In the genomic region with DNA sequence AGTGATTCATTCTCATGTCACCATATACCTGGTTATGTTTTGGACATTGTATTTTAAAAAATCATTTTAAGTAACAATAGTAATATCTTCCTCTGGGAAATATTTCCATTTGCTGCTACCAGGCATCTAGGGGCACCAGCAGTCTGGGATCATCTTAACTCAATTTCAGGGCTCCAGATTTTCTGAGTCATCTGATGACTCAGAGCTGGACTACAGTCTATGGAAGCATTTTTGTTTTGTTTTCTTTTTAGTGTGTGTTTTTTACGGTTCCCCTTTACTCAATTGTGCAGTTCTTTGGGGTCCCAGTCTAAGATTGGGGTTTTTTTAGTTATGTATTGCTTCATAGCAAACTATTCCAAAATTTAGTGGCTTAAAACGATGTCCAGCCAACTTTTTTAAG, we compare ENCODE assay signal across 14 cellular contexts. TPM values are rescaled to one million over a fixed set of nuclear protein-coding genes. Genes with fewer than 3 reads are reported as not detected.
DNase-seq lines count a peak whose midpoint lies in the region; ATAC-seq and TF ChIP-seq lines count a peak whose summit lies in the region.
"Had no signal": no experiment of that assay in that cellular context is flagged by ENCODE, and none has a peak within 500 bp of the region (broad histone marks: within the 10 kb centered on the region; RNA-seq: fewer than 3 reads in every experiment).

No MANE protein-coding gene starts in this region.

- TF ChIP-seq CTCF in astrocyte of the spinal cord (IDR thresholded peaks at IDR 0.05; ENCODE audit: low read depth, low read length), result no peak

- in situ Hi-C loops in astrocyte of the spinal cord (cut with HindIII; ENCODE audit: low sequenced_read_pairs), result no loop called here

- ATAC-seq in GM19324 (IDR thresholded peaks at IDR 0.05; ENCODE audit: low FRiP score, unreplicated experiment) (no peak), HG02981 (IDR thresholded peaks at IDR 0.05; ENCODE audit: unreplicated experiment) (no peak)

- DNase-seq in ELR (ENCODE audit: low read depth), result peak; percentile 75
- peak; percentile 75 for DNase-seq in M059J (ENCODE audit: low read depth)
- peak; percentile 58 for DNase-seq in astrocyte of the spinal cord (ENCODE audit: low read depth, low spot score)
- DNase-seq in kidney tubule cell (ENCODE audit: low spot score), result peak; percentile 27
- no peak for DNase-seq in ureter (ENCODE audit: low spot score)
- DNase-seq: activated CD4-positive, alpha-beta T cell treated with anti-CD3 and anti-CD28 coated beads, Interleukin-2, amount 50 U/mL, for 4 hours; activated T-cell treated with anti-CD3 and anti-CD28 coated beads, Interleukin-2, amount 50 U/mL, for 4 hours; DMS79 treated with DMSO at 0.1 percent for 48 hours; NCI-H1436 treated with DMSO at 0.1 percent for 48 hours; NCI-H345 had no signal

- H3K4me3 ChIP-seq in astrocyte of the spinal cord (ENCODE audit: low read depth, low read length), result no peak overlapping the region
- H3K4me3 ChIP-seq: BLaER1 treated with 17β-estradiol and CSF1 and Interleukin-3, amounts not matched to agents 10 nM and 100 nM had no signal

RNA-seq across cellular contexts. Expression of a gene that starts 5.7 kb away (rescaled TPM):
- 10.7 and 14.9 TPM in 2 replicates for total RNA-seq in M059J (2014; rRNA removed; shearing (Covaris generic))
- total RNA-seq in ureter, result 112 TPM

RNA-seq across cellular contexts. Expression of a gene that starts 42.4 kb away (rescaled TPM):
- total RNA-seq in M059J (2014; rRNA removed; shearing (Covaris generic)), result 0.22 TPM in 1 of 2 replicates, not detected in the other
- total RNA-seq in ureter, result 1.5 TPM
- total RNA-seq: glomerular endothelial cell had no signal
